In the genomic region with DNA sequence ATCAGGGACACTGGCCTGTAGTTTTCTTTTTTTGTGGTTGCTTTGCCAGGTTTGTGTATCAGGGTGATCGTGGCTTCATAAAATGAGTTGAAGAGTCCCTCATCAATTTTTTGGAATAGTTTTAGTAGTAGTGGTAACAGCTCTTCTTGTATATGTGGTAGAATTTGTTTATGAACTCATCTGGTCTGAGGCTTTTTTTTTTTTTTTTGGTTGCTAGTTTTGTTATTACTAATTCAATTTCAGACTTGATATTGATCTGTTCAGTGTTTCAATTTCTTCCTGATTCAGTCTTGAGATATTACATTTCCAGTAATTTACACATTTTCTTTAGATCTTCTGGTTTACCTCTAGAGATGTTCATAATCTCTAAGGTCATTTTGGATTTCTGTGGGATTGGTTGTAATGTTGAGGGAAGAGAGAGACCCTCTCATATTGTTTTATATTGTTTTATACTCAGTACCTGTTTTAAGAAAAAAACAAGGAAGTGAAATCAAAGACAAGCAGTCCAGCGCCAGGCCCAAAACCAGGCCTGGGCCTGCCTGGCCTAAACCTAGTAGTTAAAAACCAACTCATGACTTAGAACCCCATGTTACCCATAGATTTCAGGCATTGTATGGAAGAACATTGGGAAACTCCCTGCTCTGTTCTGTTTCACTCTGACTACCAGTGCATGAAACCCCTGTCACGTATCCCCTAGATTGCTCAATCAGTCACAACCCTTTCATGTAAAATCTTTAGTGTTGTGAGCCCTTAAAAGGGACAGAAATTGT, we compare ENCODE assay signal across 7 cellular contexts.
DNase-seq lines count a peak whose midpoint lies in the region; ATAC-seq and FAIRE-seq lines count a peak whose summit lies in the region.
"Not testable (repeated sequence)": the region's sequence is repeated elsewhere in the genome, so short reads cannot be mapped to it uniquely, and the experiment has no call there.

No MANE protein-coding gene starts in this region.

- H3K4me3 Mint-ChIP-seq in activated CD4-positive, alpha-beta T cell treated with anti-CD3 and anti-CD28 coated beads, Interleukin-2, amount 10 ng/mL, durations not matched to agents 24 days and 14 days, result not testable (repeated sequence)

- peak; percentile 96 for ATAC-seq in GM18511 (IDR thresholded peaks at IDR 0.05; ENCODE audit: unreplicated experiment)
- ATAC-seq in GM21515 (IDR thresholded peaks at IDR 0.05; ENCODE audit: unreplicated experiment), result peak; percentile 76
- ATAC-seq in HG02759 (IDR thresholded peaks at IDR 0.05; ENCODE audit: unreplicated experiment), result peak; percentile 79
- peak; percentile 38 for ATAC-seq in HG03039 (IDR thresholded peaks at IDR 0.05; ENCODE audit: unreplicated experiment)
- ATAC-seq in HG03432 (IDR thresholded peaks at IDR 0.05; ENCODE audit: unreplicated experiment), result peak; percentile 86

- FAIRE-seq in GM19239 (lab: Jason Lieb, UNC), result peak; percentile 72

- H3K36me3 Mint-ChIP-seq in activated CD4-positive, alpha-beta T cell treated with anti-CD3 and anti-CD28 coated beads, Interleukin-2, amount 10 ng/mL, durations not matched to agents 24 days and 14 days (ENCODE audit: low read depth), result not testable (repeated sequence)

- not testable (repeated sequence) for H3K9me3 Mint-ChIP-seq in activated CD4-positive, alpha-beta T cell treated with anti-CD3 and anti-CD28 coated beads, Interleukin-2, amount 10 ng/mL, durations not matched to agents 24 days and 14 days

- H3K27ac Mint-ChIP-seq in activated CD4-positive, alpha-beta T cell treated with anti-CD3 and anti-CD28 coated beads, Interleukin-2, amount 10 ng/mL, durations not matched to agents 24 days and 14 days, result peak overlapping the region; percentile 35

- H3K27me3 Mint-ChIP-seq in activated CD4-positive, alpha-beta T cell treated with anti-CD3 and anti-CD28 coated beads, Interleukin-2, amount 10 ng/mL, durations not matched to agents 24 days and 14 days, result not testable (repeated sequence)

- DNase-seq in GM19239 (ENCODE audit: insufficient read length, low spot score); activated CD4-positive, alpha-beta T cell treated with anti-CD3 and anti-CD28 coated beads, Interleukin-2, amount 10 ng/mL, durations not matched to agents 24 days and 14 days: not testable (repeated sequence)

- not testable (repeated sequence) for H3K4me1 Mint-ChIP-seq in activated CD4-positive, alpha-beta T cell treated with anti-CD3 and anti-CD28 coated beads, Interleukin-2, amount 10 ng/mL, durations not matched to agents 24 days and 14 days

- intact Hi-C loops in activated CD4-positive, alpha-beta T cell treated with anti-CD3 and anti-CD28 coated beads, Interleukin-2, amount 10 ng/mL, durations not matched to agents 24 days and 14 days (cut with micrococcal nuclease), result not testable (repeated sequence)

Comparison
In these comparisons a context has a peak if more than half of its experiments do, and no peak if none do; other contexts are left out.
1. ATAC-seq: peak in every context shown above with its lines; median percentile 96 in GM18511; 86 in HG03432; 79 in HG02759; 76 in GM21515; 38 in HG03039.